ENCODE assay signal across 15 cellular contexts in the genomic region with DNA sequence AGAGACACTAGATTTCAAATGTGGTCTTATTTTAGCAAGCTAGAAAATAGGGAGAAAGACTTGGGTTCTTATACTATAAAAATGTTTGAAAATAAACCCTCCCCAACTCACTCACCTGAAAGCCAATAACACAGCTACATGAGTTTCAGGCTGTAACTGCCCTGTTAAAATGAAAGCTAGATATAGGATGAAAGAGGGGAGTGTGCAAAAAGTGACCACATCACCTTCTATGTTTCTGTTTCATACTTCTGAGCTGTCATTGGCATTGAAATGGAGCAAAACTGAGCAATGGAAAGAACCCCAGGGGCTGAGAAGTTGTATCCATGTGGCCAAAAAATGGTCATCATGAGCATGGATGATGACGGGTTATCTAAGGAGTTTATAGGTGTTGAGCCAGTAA.
DNase-seq lines count a peak whose midpoint lies in the region; ATAC-seq and TF ChIP-seq lines count a peak whose summit lies in the region.
"Had no signal": no experiment of that assay in that cellular context is flagged by ENCODE, and none has a peak within 500 bp of the region (broad histone marks: within the 10 kb centered on the region; RNA-seq: fewer than 3 reads in every experiment).

No MANE protein-coding gene starts in this region.

- ATAC-seq in GM18868 (IDR thresholded peaks at IDR 0.05; ENCODE audit: unreplicated experiment) (peak; percentile 56), GM21390 (IDR thresholded peaks at IDR 0.05; ENCODE audit: unreplicated experiment) (peak; percentile 98), HG02943 (IDR thresholded peaks at IDR 0.05; ENCODE audit: low read depth, unreplicated experiment) (peak; percentile 87), HG03521 (IDR thresholded peaks at IDR 0.05; ENCODE audit: unreplicated experiment) (peak; percentile 96), omental fat pad (ENCODE audit: low FRiP score) (no peak)
- ATAC-seq: stimulated activated naive CD8-positive, alpha-beta T cell treated with anti-CD3 and anti-CD28 coated beads, Interleukin-15, amount 100 ng/mL, for 72 hours had no signal

- no peak for TF ChIP-seq CTCF in omental fat pad (IDR thresholded peaks at IDR 0.05)

- no peak for DNase-seq in effector CD8-positive, alpha-beta T cell (lab: John Stamatoyannopoulos, UW)
- DNase-seq in activated naive CD4-positive, alpha-beta T cell (lab: John Stamatoyannopoulos, UW), result no peak
- DNase-seq in NOMO-1 (lab: John Stamatoyannopoulos, UW; ENCODE audit: unreplicated experiment in 2 of 2) (no peak), omental fat pad (ENCODE audit: low spot score) (no peak)
- DNase-seq: activated CD4-positive, alpha-beta T cell treated with anti-CD3 and anti-CD28 coated beads, Interleukin-2, amount 50 U/mL, for 4 hours; BE2C; dermis blood vessel endothelial cell; DND-41; NCI-H1417; NCI-H524 treated with DMSO at 0.1 percent for 48 hours; stimulated activated naive CD8-positive, alpha-beta T cell treated with anti-CD3 and anti-CD28 coated beads, Interleukin-15, amount 100 ng/mL, for 72 hours had no signal
